In genomic region chr22:42685941-42686666, GRCh38 we compare ENCODE assay signal across 13 cellular contexts. TPM values are rescaled to one million over a fixed set of nuclear protein-coding genes. Genes with fewer than 3 reads are reported as not detected.
A peak's percentile ranks its signal among the peaks of the same experiment; 100 is the strongest.
DNase-seq lines count a peak whose midpoint lies in the region; ATAC-seq and TF ChIP-seq lines count a peak whose summit lies in the region.
"Had no signal": no experiment of that assay in that cellular context is flagged by ENCODE, and none has a peak within 500 bp of the region (broad histone marks: within the 10 kb centered on the region; RNA-seq: fewer than 3 reads in every experiment).

No MANE protein-coding gene starts in this region.

- intact Hi-C loops in MCF 10A (cut with micrococcal nuclease) (no loop called here), mammary epithelial cell (cut with micrococcal nuclease) (no loop called here), esophagus muscularis mucosa (cut with DNase I) (no loop called here)

- no peaks in the 10 kb centered on the region for H3K79me2 ChIP-seq in mammary epithelial cell (ENCODE audit: insufficient read depth, low read length)

- H3K36me3 ChIP-seq in mammary epithelial cell (ENCODE audit: insufficient read depth, low read length) (no peaks in the 10 kb centered on the region), esophagus muscularis mucosa (peaks cover 0 to 14% (median 3%) of the 10 kb centered on the region in 4 donors)
- H3K36me3 ChIP-seq: BE2C had no signal

- 80% methylated on average over 3 of the region's 5 CpGs for WGBS in mammary epithelial cell (ENCODE audit: low coverage, missing lambda C conversion rate)
- WGBS in esophagus muscularis mucosa = 50% methylated on average over 2 of the region's 5 CpGs

- H3K36me3 Mint-ChIP-seq in MCF 10A (ENCODE audit: insufficient read depth, unreplicated experiment) = peaks cover 11% of the 10 kb centered on the region
- no peaks in the 10 kb centered on the region for H3K36me3 Mint-ChIP-seq in nephron (ENCODE audit: low read depth)
- H3K36me3 Mint-ChIP-seq: naive B cell had no signal

- H3K4me1 Mint-ChIP-seq in MCF 10A (ENCODE audit: insufficient read depth, unreplicated experiment) (peaks cover 30% of the 10 kb centered on the region), nephron (peaks cover 45% of the 10 kb centered on the region)

- no peaks in the 10 kb centered on the region for H3K9me3 Mint-ChIP-seq in MCF 10A (ENCODE audit: unreplicated experiment)
- no peaks in the 10 kb centered on the region for H3K9me3 Mint-ChIP-seq in nephron

- no peak for TF ChIP-seq EP300 in esophagus muscularis mucosa (IDR thresholded peaks at IDR 0.05)

- POLR2A ChIA-PET in MCF 10A (lab: Yijun Ruan, JAX) = interaction anchor here (0.7 to 4.8 kb wide), 3 partner anchors 16 to 610 kb away, joined by 3 to 30 read pairs (median 5); no protein-coding TSS in a partner anchor

- no peaks in the 10 kb centered on the region for H3K27me3 ChIP-seq in mammary epithelial cell (ENCODE audit: insufficient read depth, low read length)
- no peaks in the 10 kb centered on the region for H3K27me3 ChIP-seq in esophagus muscularis mucosa
- H3K27me3 ChIP-seq: BE2C had no signal

- CTCF ChIA-PET in MCF 10A (lab: Yijun Ruan, JAX) = interaction anchor here (0.6 to 0.8 kb wide), 2 partner anchors 53 to 91 kb away, joined by 3 read pairs; no protein-coding TSS in a partner anchor
- CTCF ChIA-PET in mammary epithelial cell (lab: Charles Lee; ENCODE audit: low non-redundant PET) = no interaction called here

- no peak overlapping the region for H2AFZ ChIP-seq in mammary epithelial cell (ENCODE audit: low read depth, low read length)

- dilution Hi-C loops in mammary epithelial cell (cut with HindIII; ENCODE audit: low sequenced_read_pairs) = no loop called here

- H4K20me1 ChIP-seq in mammary epithelial cell (ENCODE audit: insufficient read depth, low read length) = no peaks in the 10 kb centered on the region

- H3K4me1 ChIP-seq in mammary epithelial cell (ENCODE audit: insufficient read depth, low read length) (peaks cover 17% of the 10 kb centered on the region), esophagus muscularis mucosa (peaks cover 90 to 100% (median 93%) of the 10 kb centered on the region in 4 donors)

- H3K27me3 Mint-ChIP-seq in MCF 10A (ENCODE audit: insufficient read depth, unreplicated experiment) (no peaks in the 10 kb centered on the region), nephron (ENCODE audit: low read depth) (no peaks in the 10 kb centered on the region)

- ATAC-seq in HG03521 (IDR thresholded peaks at IDR 0.05; ENCODE audit: unreplicated experiment) (no peak), GM18519 (IDR thresholded peaks at IDR 0.05; ENCODE audit: low FRiP score, unreplicated experiment) (no peak), HG02970 (IDR thresholded peaks at IDR 0.05; ENCODE audit: low FRiP score, unreplicated experiment) (no peak)

- in situ Hi-C loops in mammary epithelial cell (cut with MboI; ENCODE audit: low sequenced_read_pairs in 2 of 2) = no loop called here

- no peak overlapping the region for H3K4me2 ChIP-seq in mammary epithelial cell (ENCODE audit: insufficient read depth, low read depth, low read length)

- TF ChIP-seq CTCF in MCF 10A (IDR thresholded peaks at IDR 0.05; ENCODE audit: unreplicated experiment) (no peak), mammary epithelial cell (conservative IDR thresholded peaks at IDR 0.05 in 1 of 2, IDR thresholded peaks at IDR 0.05 in 1 of 2; ENCODE audit: extremely low read depth in 1 of 2, insufficient read depth in 1 of 2, low read depth in 1 of 2, low read length in 2 of 2) (no peak), esophagus muscularis mucosa (IDR thresholded peaks at IDR 0.05) (no peak), nephron (IDR thresholded peaks at IDR 0.05; ENCODE audit: unreplicated experiment in 3 of 3) (no peak)

- no peak for TF ChIP-seq POLR2A in esophagus muscularis mucosa (IDR thresholded peaks at IDR 0.05; ENCODE audit: low read depth)

- DNase-seq in MCF 10A (ENCODE audit: unreplicated experiment) = peak; percentile 57
- DNase-seq in mammary epithelial cell = no peak
- DNase-seq in esophagus muscularis mucosa (ENCODE audit: extremely low spot score) = no peak
- no peak for DNase-seq in T-helper 2 cell
- DNase-seq: BE2C, foreskin melanocyte, naive B cell, SIG-M5 had no signal

- no peak overlapping the region for H3K27ac ChIP-seq in mammary epithelial cell (ENCODE audit: insufficient read depth, low read depth, low read length)
- peak overlapping the region; percentile 91 to 95 (median 94) for H3K27ac ChIP-seq in esophagus muscularis mucosa (replicated peaks in 1 of 4)

- no peak overlapping the region for H3K9ac ChIP-seq in mammary epithelial cell (ENCODE audit: insufficient read depth, low read length)

- peak overlapping the region; percentile 33 for H3K27ac Mint-ChIP-seq in MCF 10A (ENCODE audit: low read depth, unreplicated experiment)
- peak overlapping the region; percentile 81 to 99 (median 99) for H3K27ac Mint-ChIP-seq in nephron

- BruUV-seq in MCF 10A (replicated peaks; lab: Mats Ljungman, UMichigan) (no TSS peak), mammary epithelial cell (replicated peaks; lab: Mats Ljungman, UMichigan) (no TSS peak)

- no peak overlapping the region for H3K4me3 ChIP-seq in mammary epithelial cell (replicated peaks in 1 of 3; ENCODE audit: insufficient read depth in 1 of 3, low read depth in 2 of 3, low read length in 3 of 3)
- no peak overlapping the region for H3K4me3 ChIP-seq in esophagus muscularis mucosa

- peak overlapping the region; percentile 2 for H3K4me3 Mint-ChIP-seq in MCF 10A (ENCODE audit: unreplicated experiment)
- H3K4me3 Mint-ChIP-seq in nephron = no peak overlapping the region

- no peaks in the 10 kb centered on the region for H3K9me3 ChIP-seq in mammary epithelial cell (replicated peaks; ENCODE audit: insufficient read depth, low read length)
- no peaks in the 10 kb centered on the region for H3K9me3 ChIP-seq in esophagus muscularis mucosa
- H3K9me3 ChIP-seq: BE2C had no signal

RNA-seq across cellular contexts. Expression of gene A4GALT, which starts 34.6 kb away (rescaled TPM):
- 8.7 and 12.3 TPM in 2 replicates for total RNA-seq in MCF 10A (2022)
- 1 to 10 TPM; 2.5 to 3.0 TPM for total RNA-seq in mammary epithelial cell
- polyA plus RNA-seq in mammary epithelial cell = 3.7 TPM
- 1.4 TPM for polyA minus RNA-seq in mammary epithelial cell
- 10 to 100 TPM; 77.7 to 81.8 (median 79.1) TPM for total RNA-seq in esophagus muscularis mucosa
- total RNA-seq: activated CD8-positive, alpha-beta memory T cell treated with anti-CD3 and anti-CD28 coated beads for 36 hours had no signal

RNA-seq across cellular contexts. Expression of gene CYB5R3, which starts 36.9 kb away (rescaled TPM):
- total RNA-seq in MCF 10A (2022) (104 and 114 TPM in 2 replicates), mammary epithelial cell (100 to 1,000 TPM in 1 of 2 donors, 10 to 100 TPM in 1; 80.4 to 181 TPM), esophagus muscularis mucosa (100 to 1,000 TPM; 154 to 287 (median 221) TPM)
- polyA plus RNA-seq in mammary epithelial cell = 125 TPM
- 196 TPM for polyA minus RNA-seq in mammary epithelial cell

RNA-seq across cellular contexts. Expression of gene ATP5MGL, which starts 45.7 kb away (rescaled TPM):
- total RNA-seq in MCF 10A (2022) (0.83 and 1.1 TPM in 2 replicates), mammary epithelial cell (1 to 10 TPM in 1 of 2 donors, not detected in 1; 1.2 TPM), esophagus muscularis mucosa (not detected)
- polyA plus RNA-seq in mammary epithelial cell = not detected
- not detected for polyA minus RNA-seq in mammary epithelial cell
